Comparison of ENCODE assay signal across 1 cellular context in the genomic region with DNA sequence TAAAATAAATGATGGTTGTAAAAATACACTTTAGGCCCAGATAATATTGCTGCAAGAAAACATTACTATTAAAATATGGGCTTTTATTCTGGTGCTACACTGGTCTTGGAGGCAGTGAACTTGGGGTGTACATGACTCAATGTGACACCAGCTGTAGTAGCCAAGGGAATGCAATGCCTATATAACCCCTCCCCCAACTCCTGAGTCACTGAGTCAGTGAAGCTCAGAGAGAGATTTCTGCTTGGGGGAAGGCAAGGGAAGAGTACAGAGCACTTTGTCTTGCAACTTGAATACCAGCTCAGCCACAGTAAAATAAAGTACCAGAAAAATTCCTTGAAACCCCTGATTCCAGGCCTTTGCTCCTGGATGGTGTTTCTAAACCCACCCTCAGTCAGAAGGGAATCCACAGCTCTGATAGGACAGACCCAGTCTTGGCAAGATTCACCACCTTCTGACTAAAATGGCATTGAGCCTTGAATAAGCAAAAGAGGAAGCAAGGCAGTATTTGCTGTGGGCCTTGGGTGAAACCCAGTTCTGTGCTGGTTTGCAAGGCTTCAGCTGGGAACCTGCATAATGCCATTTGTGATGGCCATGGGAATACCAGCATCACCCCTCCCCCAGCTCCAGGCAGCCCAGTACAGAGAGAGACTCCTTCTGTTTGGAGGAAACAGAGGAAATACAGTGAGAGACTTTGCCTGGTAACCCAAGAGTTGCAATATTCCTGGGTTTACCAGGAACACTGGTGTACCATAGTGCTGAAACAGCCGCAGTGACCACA.
TF ChIP-seq lines count a peak whose summit lies in the region.

No MANE protein-coding gene starts in this region.

TF ChIP-seq in IMR-90, 13 proteins besides CTCF, POLR2A, EP300 and RAD21:
- TF ChIP-seq RCOR1 (IDR thresholded peaks at IDR 0.05; ENCODE audit: insufficient replicate concordance, low read length) (no peak), MAZ (IDR thresholded peaks at IDR 0.05; ENCODE audit: borderline replicate concordance, low read depth, low read length) (no peak), CHD1 (IDR thresholded peaks at IDR 0.05; ENCODE audit: low read depth, low read length) (no peak), BHLHE40 (IDR thresholded peaks at IDR 0.05; ENCODE audit: low read depth, low read length) (no peak), FOS (IDR thresholded peaks at IDR 0.05; ENCODE audit: low read depth, low read length) (no peak), NFE2L2 (IDR thresholded peaks at IDR 0.05; ENCODE audit: low read depth, low read length) (no peak), CEBPB (IDR thresholded peaks at IDR 0.05; ENCODE audit: low read depth, low read length) (no peak), MXI1 (IDR thresholded peaks at IDR 0.05; ENCODE audit: borderline replicate concordance, low read depth, low read length) (no peak), MAFK (IDR thresholded peaks at IDR 0.05; ENCODE audit: low read depth, low read length) (no peak), RFX5 (IDR thresholded peaks at IDR 0.05; ENCODE audit: low read depth, low read length) (no peak), SMC3 (IDR thresholded peaks at IDR 0.05; ENCODE audit: low read depth, low read length) (no peak), USF2 (IDR thresholded peaks at IDR 0.05; ENCODE audit: low read depth, low read length) (no peak)
- TF ChIP-seq, protein P1, sequence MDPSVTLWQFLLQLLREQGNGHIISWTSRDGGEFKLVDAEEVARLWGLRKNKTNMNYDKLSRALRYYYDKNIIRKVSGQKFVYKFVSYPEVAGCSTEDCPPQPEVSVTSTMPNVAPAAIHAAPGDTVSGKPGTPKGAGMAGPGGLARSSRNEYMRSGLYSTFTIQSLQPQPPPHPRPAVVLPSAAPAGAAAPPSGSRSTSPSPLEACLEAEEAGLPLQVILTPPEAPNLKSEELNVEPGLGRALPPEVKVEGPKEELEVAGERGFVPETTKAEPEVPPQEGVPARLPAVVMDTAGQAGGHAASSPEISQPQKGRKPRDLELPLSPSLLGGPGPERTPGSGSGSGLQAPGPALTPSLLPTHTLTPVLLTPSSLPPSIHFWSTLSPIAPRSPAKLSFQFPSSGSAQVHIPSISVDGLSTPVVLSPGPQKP (IDR thresholded peaks at IDR 0.05; ENCODE audit: borderline replicate concordance, low read depth, low read length), result no peak
